Comparison of ENCODE assay signal across 2 cellular contexts in genomic region chr6:5659467-5659866, GRCh38.
TF ChIP-seq lines count a peak whose summit lies in the region.

No MANE protein-coding gene starts in this region.

TF ChIP-seq in GM23338, 12 proteins besides CTCF, POLR2A, EP300 and RAD21:
- TF ChIP-seq JUNB (IDR thresholded peaks at IDR 0.05; ENCODE audit: unreplicated experiment) = no peak
- TF ChIP-seq ZNF462 (CRISPR knock-in tag; IDR thresholded peaks at IDR 0.05) = no peak
- TF ChIP-seq ZNF114 (CRISPR knock-in tag; IDR thresholded peaks at IDR 0.05) = no peak
- no peak for TF ChIP-seq ETS1 (IDR thresholded peaks at IDR 0.05)
- TF ChIP-seq ZNF331 (CRISPR knock-in tag; IDR thresholded peaks at IDR 0.05; ENCODE audit: low read depth) = no peak
- no peak for TF ChIP-seq POLR2AphosphoS5 (IDR thresholded peaks at IDR 0.05; ENCODE audit: low read depth)
- no peak for TF ChIP-seq EZH2phosphoT487 (IDR thresholded peaks at IDR 0.05; ENCODE audit: unreplicated experiment)
- no peak for TF ChIP-seq CREB1 (CRISPR knock-in tag; IDR thresholded peaks at IDR 0.05; ENCODE audit: low read depth)
- TF ChIP-seq EZH2 (IDR thresholded peaks at IDR 0.05; ENCODE audit: low read depth, unreplicated experiment) = no peak
- TF ChIP-seq NANOG (IDR thresholded peaks at IDR 0.05; ENCODE audit: borderline replicate concordance) = no peak
- no peak for TF ChIP-seq REST (IDR thresholded peaks at IDR 0.05; ENCODE audit: unreplicated experiment)
- no peak for TF ChIP-seq STAT1 (IDR thresholded peaks at IDR 0.05; ENCODE audit: unreplicated experiment)

TF ChIP-seq in IMR-90, 13 proteins besides CTCF, POLR2A, EP300 and RAD21:
- TF ChIP-seq RCOR1 (IDR thresholded peaks at IDR 0.05; ENCODE audit: insufficient replicate concordance, low read length) = no peak
- no peak for TF ChIP-seq ELK1 (IDR thresholded peaks at IDR 0.05; ENCODE audit: borderline replicate concordance, low read depth, low read length)
- TF ChIP-seq MAZ (IDR thresholded peaks at IDR 0.05; ENCODE audit: borderline replicate concordance, low read depth, low read length) = no peak
- TF ChIP-seq BHLHE40 (IDR thresholded peaks at IDR 0.05; ENCODE audit: low read depth, low read length) = no peak
- no peak for TF ChIP-seq MXI1 (IDR thresholded peaks at IDR 0.05; ENCODE audit: borderline replicate concordance, low read depth, low read length)
- TF ChIP-seq MAFK (IDR thresholded peaks at IDR 0.05; ENCODE audit: low read depth, low read length) = no peak
- TF ChIP-seq NFE2L2 (IDR thresholded peaks at IDR 0.05; ENCODE audit: low read depth, low read length) = no peak
- no peak for TF ChIP-seq CEBPB (IDR thresholded peaks at IDR 0.05; ENCODE audit: low read depth, low read length)
- no peak for TF ChIP-seq RFX5 (IDR thresholded peaks at IDR 0.05; ENCODE audit: low read depth, low read length)
- no peak for TF ChIP-seq FOS (IDR thresholded peaks at IDR 0.05; ENCODE audit: low read depth, low read length)
- no peak for TF ChIP-seq CHD1 (IDR thresholded peaks at IDR 0.05; ENCODE audit: low read depth, low read length)
- TF ChIP-seq SMC3 (IDR thresholded peaks at IDR 0.05; ENCODE audit: low read depth, low read length) = no peak
- no peak for TF ChIP-seq USF2 (IDR thresholded peaks at IDR 0.05; ENCODE audit: low read depth, low read length)
